1 cellular context compared by ENCODE assay signal in genomic region chr14:44961730-44962572, GRCh38.
A peak's percentile ranks its signal among the peaks of the same experiment; 100 is the strongest.
TF ChIP-seq lines count a peak whose summit lies in the region.

TSS of gene KLHL28 (minus strand) at chr14:44961947. CDS start at chr14:44945928, 16,019 bp downstream.
TSS of gene TOGARAM1 (plus strand) at chr14:44962190. CDS start at chr14:44962422, 232 bp downstream.

TF ChIP-seq in K562, 482 proteins besides CTCF, POLR2A, EP300 and RAD21 (continued from another document):
- TF ChIP-seq BHLHE40 (IDR thresholded peaks at IDR 0.05; ENCODE audit: low read length) (peak; percentile 66), ARNT (IDR thresholded peaks at IDR 0.05) (0 out of 4 replicates have a peak, but pooled peaks of 1 of the 2 experiments have one; percentile 7), ZFX (CRISPR knock-in tag; IDR thresholded peaks at IDR 0.05) (peak; percentile 78), AFF1 (IDR thresholded peaks at IDR 0.05; ENCODE audit: low read depth in 1 of 2, partially characterized antibody in 2 of 2) (peak in 1 of 2 experiments; percentile 79), FOXP1 (CRISPR knock-in tag; IDR thresholded peaks at IDR 0.05) (no peak), YY1 (IDR thresholded peaks at IDR 0.05; ENCODE audit: borderline replicate concordance in 1 of 3, control insufficient read depth in 1 of 3, extremely low read depth in 1 of 3, insufficient read depth in 3 of 3, insufficient read length in 1 of 3, insufficient replicate concordance in 2 of 3, low read depth in 1 of 3, low read length in 2 of 3) (peak; percentile 49 to 83 (median 82)), SP1 (CRISPR knock-in tag; IDR thresholded peaks at IDR 0.05) (peak; percentile 68; the same call in 1 of the 2 replicates), NONO (IDR thresholded peaks at IDR 0.05; ENCODE audit: low read depth in 2 of 2, low read length in 1 of 2) (peak in 1 of 2 experiments; percentile 42; a peak in 1 of 4 replicates), POLR2AphosphoS5 (IDR thresholded peaks at IDR 0.05; ENCODE audit: control insufficient read depth, insufficient read depth, low read depth, low read length) (peak; percentile 75), CREM (IDR thresholded peaks at IDR 0.05; ENCODE audit: low read depth) (peak; percentile 94), ZKSCAN1 (IDR thresholded peaks at IDR 0.05; ENCODE audit: low read depth, low read length) (0 out of 2 replicates have a peak, but pooled peaks have one; percentile 23), POLR2H (tag; IDR thresholded peaks at IDR 0.05; ENCODE audit: low read depth) (peak; percentile 53), RFX7 (CRISPR knock-in tag; IDR thresholded peaks at IDR 0.05) (no peak), PHF8 (IDR thresholded peaks at IDR 0.05; ENCODE audit: borderline replicate concordance, low read length) (peak; percentile 72; the same call in 1 of the 2 replicates), MYC (IDR thresholded peaks at IDR 0.05; ENCODE audit: low read depth, low read length) (peak; percentile 57; the same call in 1 of the 2 replicates), MYC (CRISPR knock-in tag; IDR thresholded peaks at IDR 0.05; ENCODE audit: borderline replicate concordance, low read depth) (no peak), ATF1 (CRISPR knock-in tag; IDR thresholded peaks at IDR 0.05) (no peak), ATF1 (tag; IDR thresholded peaks at IDR 0.05) (peak; percentile 88), RBFOX2 (IDR thresholded peaks at IDR 0.05; ENCODE audit: low read depth, low read length) (peak; percentile 82), HEY1 (CRISPR knock-in tag; IDR thresholded peaks at IDR 0.05; ENCODE audit: borderline replicate concordance) (no peak), TFAP4 (CRISPR knock-in tag; IDR thresholded peaks at IDR 0.05; ENCODE audit: borderline replicate concordance) (peak; percentile 96), ZKSCAN3 (CRISPR knock-in tag; IDR thresholded peaks at IDR 0.05) (no peak), TAF1 (IDR thresholded peaks at IDR 0.05; ENCODE audit: control insufficient read depth, extremely low read depth, insufficient read depth, low read length, severe bottlenecking) (peak; percentile 87), KDM5B (IDR thresholded peaks at IDR 0.05; ENCODE audit: insufficient replicate concordance, low read depth, low read length) (peak; percentile 58), E2F8 (IDR thresholded peaks at IDR 0.05; ENCODE audit: low read depth, partially characterized antibody) (peak; percentile 63), CHD2 (IDR thresholded peaks at IDR 0.05; ENCODE audit: low read depth, low read length) (0 out of 2 replicates have a peak, but pooled peaks have one; percentile 14), NFIC (IDR thresholded peaks at IDR 0.05) (0 out of 2 replicates have a peak, but pooled peaks have one; percentile 20), ATF7 (IDR thresholded peaks at IDR 0.05) (peak; percentile 82; the same call in 1 of the 2 replicates), DACH1 (IDR thresholded peaks at IDR 0.05; ENCODE audit: partially characterized antibody) (no peak), FOXK2 (conservative IDR thresholded peaks at IDR 0.05 in 1 of 2, IDR thresholded peaks at IDR 0.05 in 1 of 2; ENCODE audit: low read depth in 2 of 2) (peak; percentile 92), ZNF766 (CRISPR knock-in tag; conservative IDR thresholded peaks at IDR 0.05) (peak; percentile 82), ZBTB40 (IDR thresholded peaks at IDR 0.05) (peak; percentile 97), ZBTB40 (CRISPR knock-in tag; IDR thresholded peaks at IDR 0.05) (no peak), JUN (IDR thresholded peaks at IDR 0.05; ENCODE audit: borderline replicate concordance, low read depth, low read length) (peak; percentile 53; the same call in 1 of the 2 replicates), JUN (CRISPR knock-in tag; IDR thresholded peaks at IDR 0.05; ENCODE audit: borderline replicate concordance) (no peak), ZNF518B (CRISPR knock-in tag; IDR thresholded peaks at IDR 0.05) (no peak), PKNOX1 (IDR thresholded peaks at IDR 0.05) (peak; percentile 67)
TF ChIP-seq in K562: peak in this region for 84.
